12 cellular contexts compared by ENCODE assay signal in the genomic region with DNA sequence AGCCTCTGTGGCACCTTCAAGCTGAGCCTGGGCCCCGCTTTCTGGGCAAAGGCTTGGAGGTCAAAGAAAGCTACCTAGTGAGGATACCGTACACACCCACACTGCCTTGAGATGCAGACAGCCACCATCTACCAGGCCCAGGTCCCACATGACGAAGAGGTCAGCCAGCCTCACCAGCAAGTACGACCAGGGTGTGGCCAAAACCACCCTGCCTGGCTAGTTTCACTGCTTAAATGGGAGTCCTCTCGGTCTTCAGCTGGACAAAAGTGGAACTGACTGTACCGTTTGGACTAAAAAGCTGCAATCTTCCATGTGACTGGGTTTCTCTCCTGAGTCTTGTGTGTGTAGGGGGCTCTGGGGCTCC. TPM values are rescaled to one million over a fixed set of nuclear protein-coding genes. Genes with fewer than 3 reads are reported as not detected.
A peak's percentile ranks its signal among the peaks of the same experiment; 100 is the strongest.
DNase-seq lines count a peak whose midpoint lies in the region; ATAC-seq, FAIRE-seq and TF ChIP-seq lines count a peak whose summit lies in the region.
"Had no signal": no experiment of that assay in that cellular context is flagged by ENCODE, and none has a peak within 500 bp of the region (broad histone marks: within the 10 kb centered on the region; RNA-seq: fewer than 3 reads in every experiment).

No MANE protein-coding gene starts in this region.

- H3K27me3 ChIP-seq in thoracic aorta (replicated peaks; ENCODE audit: insufficient read depth) = no peaks in the 10 kb centered on the region

- intact Hi-C loops in kidney (cut with DNase I) = no loop called here

- TF ChIP-seq CTCF in HFFc6 (IDR thresholded peaks at IDR 0.05) = no peak; the same call in 1 of the 2 replicates
- no peak for TF ChIP-seq CTCF in kidney (IDR thresholded peaks at IDR 0.05; ENCODE audit: borderline replicate concordance, extremely low read depth, insufficient read depth)
- peak; percentile 23 for TF ChIP-seq CTCF in thoracic aorta (IDR thresholded peaks at IDR 0.05)

- FAIRE-seq in kidney (lab: Jason Lieb, UNC) (no peak), frontal cortex (lab: Jason Lieb, UNC) (no peak)

- no peak for ATAC-seq in central memory CD8-positive, alpha-beta T cell (replicated peaks; ENCODE audit: extremely low read depth, poor library complexity, severe bottlenecking)
- no peak for ATAC-seq in thoracic aorta (ENCODE audit: insufficient number of reproducible peaks, low FRiP score, low read depth)

- H3K36me3 ChIP-seq in kidney (ENCODE audit: control insufficient read depth in 1 of 2, insufficient read depth in 2 of 2, low read length in 2 of 2) (peaks cover 0 to 3% of the 10 kb centered on the region in 2 donors), thoracic aorta (no peaks in the 10 kb centered on the region)

- peak overlapping the region; percentile 91 for H3K27ac Mint-ChIP-seq in HFFc6
- H3K27ac Mint-ChIP-seq in central memory CD8-positive, alpha-beta T cell (ENCODE audit: low read depth) = peak overlapping the region; percentile 25
- H3K27ac Mint-ChIP-seq: activated CD4-positive, alpha-beta memory T cell treated with anti-CD3 and anti-CD28 coated beads for 36 hours; activated naive CD8-positive, alpha-beta T cell treated with anti-CD3 and anti-CD28 coated beads, Interleukin-2, amount 10 ng/mL, durations not matched to agents 7 days and 5 days had no signal

- H3K4me3 ChIP-seq in kidney (ENCODE audit: low read length in 2 of 2) (no peak overlapping the region), thoracic aorta (no peak overlapping the region)

- DNase-seq in HFFc6 = peak; percentile 65
- no peak for DNase-seq in central memory CD8-positive, alpha-beta T cell (ENCODE audit: low spot score in 2 of 2)
- peak; percentile 85 for DNase-seq in kidney
- DNase-seq in thoracic aorta (ENCODE audit: low spot score) = no peak
- no peak for DNase-seq in COR-L47 (lab: John Stamatoyannopoulos, UW)
- DNase-seq in DMS114 treated with DMSO at 0.1 percent for 48 hours (lab: John Stamatoyannopoulos, UW; ENCODE audit: unreplicated experiment) = no peak
- no peak for DNase-seq in frontal cortex (ENCODE audit: low spot score in 2 of 2)
- DNase-seq in SIG-M5 treated with dmso at 0.1 percent for 504 hours (lab: John Stamatoyannopoulos, UW; ENCODE audit: unreplicated experiment) = no peak
- DNase-seq: activated CD4-positive, alpha-beta memory T cell treated with anti-CD3 and anti-CD28 coated beads for 36 hours; activated naive CD8-positive, alpha-beta T cell treated with anti-CD3 and anti-CD28 coated beads, Interleukin-2, amount 10 ng/mL, durations not matched to agents 7 days and 5 days; erythroblast; naive B cell had no signal

- no peaks in the 10 kb centered on the region for H3K9me3 Mint-ChIP-seq in HFFc6
- H3K9me3 Mint-ChIP-seq in central memory CD8-positive, alpha-beta T cell = no peaks in the 10 kb centered on the region
- H3K9me3 Mint-ChIP-seq: activated CD4-positive, alpha-beta memory T cell treated with anti-CD3 and anti-CD28 coated beads for 36 hours; activated naive CD8-positive, alpha-beta T cell treated with anti-CD3 and anti-CD28 coated beads, Interleukin-2, amount 10 ng/mL, durations not matched to agents 7 days and 5 days; naive B cell had no signal

- peaks cover 0 to 24% of the 10 kb centered on the region in 2 donors for H3K4me1 ChIP-seq in kidney (ENCODE audit: control insufficient read depth in 1 of 2, insufficient read depth in 1 of 2, low read depth in 1 of 2, low read length in 2 of 2)
- peaks cover 29 to 45% of the 10 kb centered on the region in 2 donors for H3K4me1 ChIP-seq in thoracic aorta (ENCODE audit: control insufficient read depth in 1 of 2, low read depth in 2 of 2)

- H3K4me3 Mint-ChIP-seq in HFFc6 = no peak overlapping the region
- H3K4me3 Mint-ChIP-seq in central memory CD8-positive, alpha-beta T cell = no peak overlapping the region
- H3K4me3 Mint-ChIP-seq: activated CD4-positive, alpha-beta memory T cell treated with anti-CD3 and anti-CD28 coated beads for 36 hours; activated naive CD8-positive, alpha-beta T cell treated with anti-CD3 and anti-CD28 coated beads, Interleukin-2, amount 10 ng/mL, durations not matched to agents 7 days and 5 days had no signal

- H3K36me3 Mint-ChIP-seq in HFFc6 (ENCODE audit: low read depth) = no peaks in the 10 kb centered on the region
- H3K36me3 Mint-ChIP-seq in central memory CD8-positive, alpha-beta T cell (ENCODE audit: insufficient read depth) = peaks cover 88% of the 10 kb centered on the region

- H3K9me3 ChIP-seq in kidney (ENCODE audit: control insufficient read depth in 1 of 2, low read length in 2 of 2) (no peaks in the 10 kb centered on the region), thoracic aorta (no peaks in the 10 kb centered on the region)

- H3K27ac ChIP-seq in kidney (ENCODE audit: low read depth in 2 of 2, low read length in 2 of 2) (peak overlapping the region; percentile 49 to 69), thoracic aorta (peak overlapping the region; percentile 94 to 99)

- peaks cover 28% of the 10 kb centered on the region for H3K4me1 Mint-ChIP-seq in HFFc6 (ENCODE audit: low read depth)
- H3K4me1 Mint-ChIP-seq in central memory CD8-positive, alpha-beta T cell = peaks cover 15% of the 10 kb centered on the region

- H3K9ac ChIP-seq in kidney (ENCODE audit: low read length in 2 of 2) = peak overlapping the region in 1 of 2 donors; percentile 51

- H3K27me3 Mint-ChIP-seq in HFFc6 (ENCODE audit: insufficient read depth) = no peaks in the 10 kb centered on the region; the same call in 1 of the 2 replicates
- no peaks in the 10 kb centered on the region for H3K27me3 Mint-ChIP-seq in central memory CD8-positive, alpha-beta T cell
- H3K27me3 Mint-ChIP-seq: activated CD4-positive, alpha-beta memory T cell treated with anti-CD3 and anti-CD28 coated beads for 36 hours; activated naive CD8-positive, alpha-beta T cell treated with anti-CD3 and anti-CD28 coated beads, Interleukin-2, amount 10 ng/mL, durations not matched to agents 7 days and 5 days; naive B cell had no signal

RNA-seq across cellular contexts. Expression of gene VASN, which starts 21.6 kb away (rescaled TPM):
- 100 to 1,000 TPM in 4 of 6 experiments, 10 to 100 TPM in 2; 92.0 to 131 (median 103) TPM for total RNA-seq in HFFc6 (2021; fragmentation: NEBNext Ultra II Directional; extraction: Animal tissue kit (Norgen Biotek cat#: 25700))
- total RNA-seq in kidney (82.7 TPM), thoracic aorta (100 to 1,000 TPM; 197 to 217 TPM), frontal cortex (1.6 TPM)
- 75.7 TPM for polyA plus RNA-seq in kidney (ENCODE audit: insufficient read depth, low read depth, low replicate concordance)

RNA-seq across cellular contexts. Expression of gene CORO7, which starts 23.2 kb away (rescaled TPM):
- total RNA-seq in HFFc6 (2021; fragmentation: NEBNext Ultra II Directional; extraction: Animal tissue kit (Norgen Biotek cat#: 25700)) = 10 to 100 TPM; 12.1 to 20.9 (median 17.2) TPM
- total RNA-seq in kidney (50.1 TPM), thoracic aorta (10 to 100 TPM; 71.1 to 79.1 TPM), frontal cortex (39.1 TPM)
- polyA plus RNA-seq in kidney (ENCODE audit: insufficient read depth, low read depth, low replicate concordance) = 9.8 TPM

RNA-seq across cellular contexts. Expression of gene DNAJA3, which starts 32.4 kb away (rescaled TPM):
- total RNA-seq in HFFc6 (2021; fragmentation: NEBNext Ultra II Directional; extraction: Animal tissue kit (Norgen Biotek cat#: 25700)) = 10 to 100 TPM; 40.8 to 54.4 (median 45.1) TPM
- 41.1 TPM for total RNA-seq in kidney
- polyA plus RNA-seq in kidney (ENCODE audit: insufficient read depth, low read depth, low replicate concordance) = 49.4 TPM
- total RNA-seq in thoracic aorta = 10 to 100 TPM; 35.2 to 52.2 TPM
- total RNA-seq in frontal cortex = 42.8 TPM

RNA-seq across cellular contexts. Expression of gene PAM16, which starts 42.1 kb away (rescaled TPM):
- total RNA-seq in HFFc6 (2021; fragmentation: NEBNext Ultra II Directional; extraction: Animal tissue kit (Norgen Biotek cat#: 25700)) = 10 to 100 TPM; 44.9 to 50.8 (median 46.1) TPM
- total RNA-seq in kidney (29.4 TPM), thoracic aorta (10 to 100 TPM; 18.4 to 21.1 TPM), frontal cortex (28.5 TPM)
- 61.1 TPM for polyA plus RNA-seq in kidney (ENCODE audit: insufficient read depth, low read depth, low replicate concordance)

Comparison
In these comparisons a context has a peak if more than half of its experiments do, and no peak if none do; other contexts are left out.
1. DNase-seq: peak in HFFc6 (single experiment) and kidney (single experiment); none in central memory CD8-positive, alpha-beta T cell (0 of 2), thoracic aorta (single experiment), COR-L47 (single experiment), DMS114 treated with DMSO at 0.1 percent for 48 hours (single experiment), frontal cortex (0 of 2) and SIG-M5 treated with dmso at 0.1 percent for 504 hours (single experiment).
2. RNA of gene VASN, which starts 21.6 kb away (total RNA-seq): 197 to 217 TPM in thoracic aorta, 92.0 to 131 TPM in HFFc6 and 82.7 TPM in kidney (single experiment); 1.6 TPM in frontal cortex (single experiment); every median in the first group is over 10 times any median in the second.